8 cellular contexts compared by ENCODE assay signal in the genomic region with DNA sequence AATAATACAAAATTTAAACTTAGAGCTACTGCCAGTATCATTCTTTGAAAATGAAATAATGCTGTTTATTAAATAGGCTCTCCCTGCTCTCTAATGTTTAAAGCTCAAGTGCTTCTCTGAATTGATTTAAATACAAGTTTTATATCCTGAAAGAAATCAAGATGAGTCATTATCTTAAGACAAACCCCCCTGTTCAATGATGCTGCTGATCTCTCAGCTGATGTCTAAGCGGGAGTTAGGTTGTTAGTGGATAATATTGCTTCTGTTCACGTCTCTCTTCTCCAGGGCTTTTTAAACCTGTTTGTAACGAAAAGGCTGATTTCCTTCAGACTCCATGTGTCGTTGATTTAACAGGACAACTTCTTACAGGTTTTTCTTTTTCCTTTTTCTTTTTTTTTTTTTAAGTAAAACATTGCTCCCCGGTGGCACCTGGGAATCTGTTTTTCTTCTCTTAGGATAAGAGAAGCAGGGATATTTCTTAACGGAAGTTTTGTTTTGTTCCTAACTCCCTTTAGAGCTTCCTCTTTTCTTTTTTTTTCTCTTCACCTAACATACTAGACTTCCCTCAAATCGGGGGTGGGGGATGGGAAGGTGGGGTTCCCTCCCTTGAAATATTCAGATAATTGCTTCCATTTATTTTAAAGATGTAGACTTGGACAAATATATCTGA. TPM values are rescaled to one million over a fixed set of nuclear protein-coding genes. Genes with fewer than 3 reads are reported as not detected.
DNase-seq lines count a peak whose midpoint lies in the region; ATAC-seq lines count a peak whose summit lies in the region.

No MANE protein-coding gene starts in this region.

- no peaks in the 10 kb centered on the region for H3K36me3 ChIP-seq in BLaER1

- H4K20me1 ChIP-seq in BLaER1, result no peaks in the 10 kb centered on the region

- H3K4me1 ChIP-seq in BLaER1, result peaks cover 21% of the 10 kb centered on the region

- no peaks in the 10 kb centered on the region for H3K9me3 Mint-ChIP-seq in IgD-negative memory B cell
- H3K9me3 Mint-ChIP-seq in activated T-helper 1 cell treated with anti-CD3 and anti-CD28 coated beads, Interleukin-12 subunit alpha, Interleukin-12 subunit beta, Interleukin-2, Interleukin-4 antibody, amounts not matched to agents 30 ng/mL and 10 ng/mL and 1 ng/mL, durations not matched to agents 14 hours and 24 hours and 36 hours, result no peaks in the 10 kb centered on the region
- no peaks in the 10 kb centered on the region for H3K9me3 Mint-ChIP-seq in naive B cell

- intact Hi-C loops in activated T-helper 1 cell treated with anti-CD3 and anti-CD28 coated beads, Interleukin-12 subunit alpha, Interleukin-12 subunit beta, Interleukin-2, Interleukin-4 antibody, amounts not matched to agents 30 ng/mL and 10 ng/mL and 1 ng/mL, durations not matched to agents 14 hours and 24 hours and 36 hours (cut with micrococcal nuclease), result loop anchor here (1.0 kb wide), 4 partner anchors 89 to 463 kb away; a partner anchor contains a TSS

- no peak overlapping the region for H3K9ac ChIP-seq in BLaER1

- peak overlapping the region; percentile 96 for H3K4me2 ChIP-seq in BLaER1

- no peaks in the 10 kb centered on the region for H3K9me3 ChIP-seq in BLaER1

- H3K27ac Mint-ChIP-seq in IgD-negative memory B cell (peak overlapping the region; percentile 46 to 91 (median 57)), naive B cell (peak overlapping the region in 3 of 6 donors; percentile 52 to 67 (median 56))
- peak overlapping the region; percentile 85 for H3K27ac Mint-ChIP-seq in activated T-helper 1 cell treated with anti-CD3 and anti-CD28 coated beads, Interleukin-12 subunit alpha, Interleukin-12 subunit beta, Interleukin-2, Interleukin-4 antibody, amounts not matched to agents 30 ng/mL and 10 ng/mL and 1 ng/mL, durations not matched to agents 14 hours and 24 hours and 36 hours

- DNase-seq in activated T-helper 1 cell treated with anti-CD3 and anti-CD28 coated beads, Interleukin-12 subunit alpha, Interleukin-12 subunit beta, Interleukin-2, Interleukin-4 antibody, amounts not matched to agents 30 ng/mL and 10 ng/mL and 1 ng/mL, durations not matched to agents 14 hours and 24 hours and 36 hours (ENCODE audit: low spot score), result no peak
- DNase-seq in naive B cell, result no peak
- DNase-seq in D341Med (ENCODE audit: low spot score), result no peak
- no peak for DNase-seq in activated gamma-delta T cell treated with Interleukin-2 at 50 U/mL for 16 hours
- no peak for DNase-seq in NCI-H1105 (lab: John Stamatoyannopoulos, UW)
- DNase-seq in NCI-H2227 treated with DMSO at 0.1 percent for 48 hours (lab: John Stamatoyannopoulos, UW), result no peak

- H3K4me3 Mint-ChIP-seq in IgD-negative memory B cell (peak overlapping the region; percentile 83 to 94 (median 90)), naive B cell (peak overlapping the region; percentile 62 to 92 (median 87))
- H3K4me3 Mint-ChIP-seq in activated T-helper 1 cell treated with anti-CD3 and anti-CD28 coated beads, Interleukin-12 subunit alpha, Interleukin-12 subunit beta, Interleukin-2, Interleukin-4 antibody, amounts not matched to agents 30 ng/mL and 10 ng/mL and 1 ng/mL, durations not matched to agents 14 hours and 24 hours and 36 hours, result peak overlapping the region; percentile 63

- H3K4me3 ChIP-seq in BLaER1, result peak overlapping the region; percentile 72

- H3K27me3 Mint-ChIP-seq in IgD-negative memory B cell (peaks cover 7% of the 10 kb centered on the region), naive B cell (peaks cover under 1 to 22% (median 12%) of the 10 kb centered on the region in 3 donors)
- peaks cover 41% of the 10 kb centered on the region for H3K27me3 Mint-ChIP-seq in activated T-helper 1 cell treated with anti-CD3 and anti-CD28 coated beads, Interleukin-12 subunit alpha, Interleukin-12 subunit beta, Interleukin-2, Interleukin-4 antibody, amounts not matched to agents 30 ng/mL and 10 ng/mL and 1 ng/mL, durations not matched to agents 14 hours and 24 hours and 36 hours (ENCODE audit: insufficient read depth)

- H3K36me3 Mint-ChIP-seq in IgD-negative memory B cell (peaks cover 2% of the 10 kb centered on the region), naive B cell (no peaks in the 10 kb centered on the region)
- H3K36me3 Mint-ChIP-seq in activated T-helper 1 cell treated with anti-CD3 and anti-CD28 coated beads, Interleukin-12 subunit alpha, Interleukin-12 subunit beta, Interleukin-2, Interleukin-4 antibody, amounts not matched to agents 30 ng/mL and 10 ng/mL and 1 ng/mL, durations not matched to agents 14 hours and 24 hours and 36 hours (ENCODE audit: low read depth), result no peaks in the 10 kb centered on the region

- H3K27me3 ChIP-seq in BLaER1, result no peaks in the 10 kb centered on the region

- H3K4me1 Mint-ChIP-seq in IgD-negative memory B cell, result peaks cover 13 to 22% (median 21%) of the 10 kb centered on the region in 3 donors
- peaks cover 21% of the 10 kb centered on the region for H3K4me1 Mint-ChIP-seq in activated T-helper 1 cell treated with anti-CD3 and anti-CD28 coated beads, Interleukin-12 subunit alpha, Interleukin-12 subunit beta, Interleukin-2, Interleukin-4 antibody, amounts not matched to agents 30 ng/mL and 10 ng/mL and 1 ng/mL, durations not matched to agents 14 hours and 24 hours and 36 hours (ENCODE audit: low read depth)
- peaks cover 15 to 28% (median 24%) of the 10 kb centered on the region in 3 donors for H3K4me1 Mint-ChIP-seq in naive B cell

- ATAC-seq in naive B cell (ENCODE audit: low read depth in 2 of 2), result no peak

- H3K27ac ChIP-seq in BLaER1, result no peak overlapping the region

RNA-seq across cellular contexts. Expression of a gene that starts 0.8 kb away (rescaled TPM):
- polyA plus RNA-seq in IgD-negative memory B cell (16.4 TPM), naive B cell (ENCODE audit: low read depth in 6 of 6) (10 to 100 TPM; 16.7 to 29.0 (median 25.3) TPM)
- total RNA-seq in activated T-helper 1 cell treated with anti-CD3 and anti-CD28 coated beads, Interleukin-12 subunit alpha, Interleukin-12 subunit beta, Interleukin-2, Interleukin-4 antibody, amounts not matched to agents 30 ng/mL and 10 ng/mL and 1 ng/mL, durations not matched to agents 14 hours and 24 hours and 36 hours, result 1.9 and 2.9 TPM in 2 replicates
